11 cellular contexts compared by ENCODE assay signal in the genomic region with DNA sequence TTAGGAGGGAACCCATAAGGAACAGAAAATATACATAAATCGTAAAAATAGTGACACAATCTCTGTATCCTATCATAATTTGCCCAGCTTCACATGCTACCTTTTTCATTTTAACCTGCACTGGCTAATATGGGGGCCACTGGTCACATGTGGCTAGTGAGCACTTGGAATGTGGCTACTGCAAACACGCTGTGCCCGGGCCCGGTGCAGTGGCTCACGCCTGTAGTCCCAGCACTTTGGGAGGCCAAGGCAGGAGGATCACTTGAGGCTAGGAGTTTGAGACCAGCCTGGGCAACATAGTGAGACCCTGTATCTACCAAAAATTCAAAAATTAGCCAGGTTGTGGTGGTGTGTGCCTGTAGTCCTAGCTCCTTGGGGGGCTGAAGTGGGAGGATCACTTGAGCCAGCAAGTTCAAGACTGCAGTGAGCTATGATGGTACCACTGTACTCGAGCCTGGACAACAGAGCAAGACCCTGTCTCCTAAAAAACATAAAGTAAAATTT. TPM values are rescaled to one million over a fixed set of nuclear protein-coding genes. Genes with fewer than 3 reads are reported as not detected.
DNase-seq lines count a peak whose midpoint lies in the region; ATAC-seq and TF ChIP-seq lines count a peak whose summit lies in the region.
"Had no signal": no experiment of that assay in that cellular context is flagged by ENCODE, and none has a peak within 500 bp of the region (broad histone marks: within the 10 kb centered on the region; RNA-seq: fewer than 3 reads in every experiment).

No MANE protein-coding gene starts in this region.

- H3K27me3 Mint-ChIP-seq in naive thymus-derived CD8-positive, alpha-beta T cell: no peaks in the 10 kb centered on the region

- H3K36me3 Mint-ChIP-seq in naive thymus-derived CD8-positive, alpha-beta T cell: peaks cover 0 to 3% (median 0%) of the 10 kb centered on the region in 3 donors

- no peak overlapping the region for H3K4me3 ChIP-seq in right atrium auricular region
- H3K4me3 ChIP-seq in adrenal gland: no peak overlapping the region

- 93 to 98% (median 96%) methylated on average over 3 to 6 of the region's 6 CpGs for WGBS in adrenal gland, 4 donors

- ATAC-seq in naive thymus-derived CD8-positive, alpha-beta T cell: no peak
- no peak for ATAC-seq in GM21515 (IDR thresholded peaks at IDR 0.05; ENCODE audit: unreplicated experiment)
- no peak for ATAC-seq in HG02623 (IDR thresholded peaks at IDR 0.05; ENCODE audit: unreplicated experiment)
- ATAC-seq: Right ventricle myocardium inferior had no signal

- H3K4me3 Mint-ChIP-seq in naive thymus-derived CD8-positive, alpha-beta T cell: peak overlapping the region in 4 of 10 donors; percentile 47 to 95 (median 94)

- intact Hi-C loops in cardiac septum (cut with DNase I): no loop called here
- intact Hi-C loops in adrenal gland (cut with DNase I): loop anchor here in 1 of 2 donors (10.0 kb wide), 1 partner anchor 105 kb away; the partner anchor contains the start of gene N4BP2L2

- H3K27ac ChIP-seq in right atrium auricular region (peak overlapping the region; percentile 79 to 90), adrenal gland (peak overlapping the region in 3 of 5 donors; percentile 81 to 93 (median 87))

- H3K36me3 ChIP-seq in right atrium auricular region (peaks cover 7% of the 10 kb centered on the region), adrenal gland (replicated peaks in 1 of 2) (no peaks in the 10 kb centered on the region)

- TF ChIP-seq CTCF in right atrium auricular region (IDR thresholded peaks at IDR 0.05) (no peak), adrenal gland (IDR thresholded peaks at IDR 0.05) (no peak), GM10266 (IDR thresholded peaks at IDR 0.05; ENCODE audit: control insufficient read depth, insufficient read depth, low read depth, missing control alignments) (no peak)

- no peaks in the 10 kb centered on the region for H3K9me3 Mint-ChIP-seq in naive thymus-derived CD8-positive, alpha-beta T cell
- H3K9me3 Mint-ChIP-seq: H9 had no signal

- H3K4me1 Mint-ChIP-seq in naive thymus-derived CD8-positive, alpha-beta T cell: peaks cover 23 to 38% (median 33%) of the 10 kb centered on the region in 4 donors

- H3K9me3 ChIP-seq in right atrium auricular region (no peaks in the 10 kb centered on the region), adrenal gland (replicated peaks in 1 of 3) (no peaks in the 10 kb centered on the region)

- POLR2A ChIA-PET in naive thymus-derived CD8-positive, alpha-beta T cell (lab: Charles Lee): interaction anchor here (0.5 to 4.7 kb wide), 4 partner anchors 8 to 212 kb away, joined by 3 to 58 read pairs (median 4); partner anchors contain the start of genes BRCA2, PDS5B and ZAR1L

- no peaks in the 10 kb centered on the region for H3K27me3 ChIP-seq in right atrium auricular region
- H3K27me3 ChIP-seq in adrenal gland: no peaks in the 10 kb centered on the region

- H3K4me1 ChIP-seq in right atrium auricular region (peaks cover 0 to 19% of the 10 kb centered on the region in 2 donors), adrenal gland (replicated peaks in 1 of 2) (peaks cover 0 to 21% of the 10 kb centered on the region in 2 donors)

- peak overlapping the region; percentile 75 to 100 (median 98) for H3K27ac Mint-ChIP-seq in naive thymus-derived CD8-positive, alpha-beta T cell
- H3K27ac Mint-ChIP-seq: H9 had no signal

- no peak for TF ChIP-seq POLR2A in adrenal gland (IDR thresholded peaks at IDR 0.05)

- DNase-seq in right atrium auricular region (ENCODE audit: low spot score) (no peak), cardiac septum (ENCODE audit: low spot score) (no peak), adrenal gland (no peak), GM10266 (ENCODE audit: extremely low spot score) (no peak), 8988T (no peak)
- DNase-seq in naive thymus-derived CD8-positive, alpha-beta T cell: no peak
- DNase-seq: H9, NCI-H2029 treated with DMSO at 0.1 percent for 48 hours had no signal

RNA-seq across cellular contexts. Expression of gene N4BP2L1, which starts 1.5 kb away (rescaled TPM):
- total RNA-seq in right atrium auricular region (1 to 10 TPM; 3.4 to 5.7 TPM), cardiac septum (4.9 TPM), adrenal gland (10 to 100 TPM in 5 of 8 donors, 1 to 10 TPM in 3; 6.7 to 23.5 (median 10.6) TPM)
- polyA plus RNA-seq in adrenal gland: 10 to 100 TPM in 2 of 3 donors, 1 to 10 TPM in 1; 9.4 to 22.0 (median 16.5) TPM
- total RNA-seq in naive thymus-derived CD8-positive, alpha-beta T cell: 10 to 100 TPM; 62.4 to 66.2 TPM
- 10 to 100 TPM; 55.3 to 72.1 (median 62.5) TPM for polyA plus RNA-seq in naive thymus-derived CD8-positive, alpha-beta T cell
